In genomic region chr16:54812229-54812628, GRCh38 we compare ENCODE assay signal across 16 cellular contexts.
DNase-seq lines count a peak whose midpoint lies in the region; ATAC-seq, FAIRE-seq and TF ChIP-seq lines count a peak whose summit lies in the region.
"Had no signal": no experiment of that assay in that cellular context is flagged by ENCODE, and none has a peak within 500 bp of the region (broad histone marks: within the 10 kb centered on the region; RNA-seq: fewer than 3 reads in every experiment).

No MANE protein-coding gene starts in this region.

- no peak overlapping the region for H3K4me3 Mint-ChIP-seq in HFFc6
- H3K4me3 Mint-ChIP-seq: activated CD8-positive, alpha-beta memory T cell treated with anti-CD3 and anti-CD28 coated beads, Interleukin-2, amount 10 ng/mL, durations not matched to agents 7 days and 5 days; activated naive CD8-positive, alpha-beta T cell treated with anti-CD3 and anti-CD28 coated beads for 36 hours; nephron progenitor cell had no signal

- H3K9me3 Mint-ChIP-seq in HFFc6, result no peaks in the 10 kb centered on the region
- H3K9me3 Mint-ChIP-seq: activated naive CD8-positive, alpha-beta T cell treated with anti-CD3 and anti-CD28 coated beads for 36 hours; nephron progenitor cell had no signal

- no peaks in the 10 kb centered on the region for H3K9me3 ChIP-seq in HepG2 (ENCODE audit: low read length)
- H3K9me3 ChIP-seq: gastrocnemius medialis had no signal

- H3K4me1 Mint-ChIP-seq in HFFc6 (ENCODE audit: low read depth), result no peaks in the 10 kb centered on the region
- H3K4me1 Mint-ChIP-seq: activated CD8-positive, alpha-beta memory T cell treated with anti-CD3 and anti-CD28 coated beads, Interleukin-2, amount 10 ng/mL, durations not matched to agents 7 days and 5 days; activated naive CD8-positive, alpha-beta T cell treated with anti-CD3 and anti-CD28 coated beads for 36 hours had no signal

- intact Hi-C loops in HepG2 (cut with micrococcal nuclease; ENCODE audit: unreplicated experiment), result loop anchor here (10.0 kb wide), 1 partner anchor 867 kb away; no protein-coding TSS in a partner anchor

- no peak for TF ChIP-seq EP300 in HepG2 (IDR thresholded peaks at IDR 0.05; ENCODE audit: low read depth in 2 of 2, low read length in 2 of 2)
- no peak for TF ChIP-seq EP300 in HepG2 (CRISPR knock-in tag; IDR thresholded peaks at IDR 0.05; ENCODE audit: borderline replicate concordance)

- H3K27me3 Mint-ChIP-seq in HFFc6 (ENCODE audit: insufficient read depth), result peaks cover 6% of the 10 kb centered on the region
- H3K27me3 Mint-ChIP-seq: activated CD8-positive, alpha-beta memory T cell treated with anti-CD3 and anti-CD28 coated beads, Interleukin-2, amount 10 ng/mL, durations not matched to agents 7 days and 5 days had no signal

- no TSS peak for BruUV-seq in HepG2 (replicated peaks; lab: Mats Ljungman, UMichigan)

- H3K9ac ChIP-seq in HepG2 (ENCODE audit: insufficient read depth, low read depth, low read length), result no peak overlapping the region

- POLR2A ChIA-PET in BJ (lab: Charles Lee), result no interaction called here
- POLR2A ChIA-PET in HepG2 (lab: Yijun Ruan, JAX), result no interaction called here

- H4K20me1 ChIP-seq in HepG2 (ENCODE audit: insufficient read depth, low read length), result no peaks in the 10 kb centered on the region

- no peak overlapping the region for H3K27ac Mint-ChIP-seq in HFFc6
- H3K27ac Mint-ChIP-seq: activated CD8-positive, alpha-beta memory T cell treated with anti-CD3 and anti-CD28 coated beads, Interleukin-2, amount 10 ng/mL, durations not matched to agents 7 days and 5 days; activated naive CD8-positive, alpha-beta T cell treated with anti-CD3 and anti-CD28 coated beads for 36 hours; nephron progenitor cell had no signal

- TF ChIP-seq RAD21 in HepG2 (CRISPR knock-in tag; IDR thresholded peaks at IDR 0.05), result no peak

- H3K79me2 ChIP-seq in HepG2 (ENCODE audit: insufficient read depth, low read length), result no peaks in the 10 kb centered on the region

- peak; percentile 75 for FAIRE-seq in HepG2 (lab: Jason Lieb, UNC)
- FAIRE-seq: GM12878 had no signal

- H3K4me1 ChIP-seq in HepG2 (ENCODE audit: insufficient read depth, low read length), result no peaks in the 10 kb centered on the region
- H3K4me1 ChIP-seq: gastrocnemius medialis had no signal

- WGBS in HepG2 (ENCODE audit: low lambda C conversion rate), result 10% methylated on average over 3 of the region's 3 CpGs

- peaks cover 2% of the 10 kb centered on the region for H3K27me3 ChIP-seq in BJ (ENCODE audit: control insufficient read depth, insufficient read depth, low read length)
- H3K27me3 ChIP-seq in HepG2 (ENCODE audit: control insufficient read depth in 1 of 2, insufficient read depth in 2 of 2, low read length in 2 of 2), result no peaks in the 10 kb centered on the region; a peak in 1 of 5 replicates
- H3K27me3 ChIP-seq: gastrocnemius medialis had no signal

- H3K27ac ChIP-seq in HepG2 (ENCODE audit: extremely low read length, insufficient read depth, low read length), result no peak overlapping the region
- H3K27ac ChIP-seq: coronary artery, gastrocnemius medialis had no signal

- CTCF ChIA-PET in BJ (lab: Yijun Ruan, JAX) (interaction anchor here (1.7 kb wide), 1 partner anchor 10 kb away, joined by 4 read pairs; no protein-coding TSS in a partner anchor), HepG2 (lab: Yijun Ruan, JAX; ENCODE audit: low intra/inter-chr PET ratio, low total read pairs) (interaction anchor here (1.1 kb wide), 1 partner anchor 866 kb away, joined by 3 read pairs; no protein-coding TSS in a partner anchor)

- H3K4me2 ChIP-seq in HepG2 (ENCODE audit: low read depth, low read length), result no peak overlapping the region

- in situ Hi-C loops in astrocyte of the cerebellum (cut with HindIII; ENCODE audit: low sequenced_read_pairs), result no loop called here
- in situ Hi-C loops in HepG2 (cut with HindIII; ENCODE audit: extremely low pct_ligation_motif_present, low pct_unique_long_range_greater_than_20kb), result no loop called here

- DNase-seq in BJ (ENCODE audit: low read depth) (no peak), HFFc6 (no peak), astrocyte of the cerebellum (ENCODE audit: low read depth) (peak; percentile 4), HepG2 (ENCODE audit: low spot score) (peak; percentile 19), KG1 (lab: John Stamatoyannopoulos, UW) (no peak), erythroblast (lab: John Stamatoyannopoulos, UW) (no peak), NCI-H510A (lab: John Stamatoyannopoulos, UW) (no peak)
- DNase-seq in NK-92 treated with Interleukin-12 subunit alpha and Interleukin-12 subunit beta, amount 100 ng/mL, for 24 hours (lab: John Stamatoyannopoulos, UW), result no peak
- DNase-seq: activated CD8-positive, alpha-beta memory T cell treated with anti-CD3 and anti-CD28 coated beads, Interleukin-2, amount 10 ng/mL, durations not matched to agents 7 days and 5 days; activated naive CD8-positive, alpha-beta T cell treated with anti-CD3 and anti-CD28 coated beads for 36 hours; gastrocnemius medialis; NCI-H1105 treated with DMSO at 0.1 percent for 48 hours; NCI-H526; nephron progenitor cell had no signal

- TF ChIP-seq POLR2A in HepG2 (IDR thresholded peaks at IDR 0.05; ENCODE audit: insufficient read depth in 1 of 2, low read depth in 2 of 2, low read length in 2 of 2) (no peak), erythroblast (IDR thresholded peaks at IDR 0.05; ENCODE audit: low read length) (no peak)

- H3K4me3 ChIP-seq in BJ (ENCODE audit: low read depth, low read length) (no peak overlapping the region), astrocyte of the cerebellum (ENCODE audit: low read depth, low read length) (no peak overlapping the region), HepG2 (replicated peaks in 1 of 3; ENCODE audit: insufficient read depth in 1 of 3, low read depth in 2 of 3, low read length in 3 of 3) (no peak overlapping the region)
- H3K4me3 ChIP-seq: coronary artery, gastrocnemius medialis, GM12878 had no signal

- H3K36me3 Mint-ChIP-seq in HFFc6 (ENCODE audit: low read depth), result no peaks in the 10 kb centered on the region
- H3K36me3 Mint-ChIP-seq: activated CD8-positive, alpha-beta memory T cell treated with anti-CD3 and anti-CD28 coated beads, Interleukin-2, amount 10 ng/mL, durations not matched to agents 7 days and 5 days; activated naive CD8-positive, alpha-beta T cell treated with anti-CD3 and anti-CD28 coated beads for 36 hours had no signal

- TF ChIP-seq CTCF in BJ (IDR thresholded peaks at IDR 0.05; ENCODE audit: insufficient read depth, low read depth, low read length) (peak; percentile 28), HFFc6 (IDR thresholded peaks at IDR 0.05) (peak; percentile 15; the same call in 1 of the 2 replicates), astrocyte of the cerebellum (IDR thresholded peaks at IDR 0.05; ENCODE audit: low read depth, low read length, missing control alignments) (peak; percentile 33), HepG2 (CRISPR knock-in tag; IDR thresholded peaks at IDR 0.05) (peak; percentile 49)

- peak; percentile 52; the same call in 1 of the 3 replicates for ATAC-seq in HepG2
- ATAC-seq: activated CD8-positive, alpha-beta memory T cell treated with anti-CD3 and anti-CD28 coated beads, Interleukin-2, amount 10 ng/mL, durations not matched to agents 7 days and 5 days; gastrocnemius medialis; GM12878 had no signal

- H2AFZ ChIP-seq in HepG2 (ENCODE audit: low read length), result no peak overlapping the region

- H3K36me3 ChIP-seq in BJ (ENCODE audit: control insufficient read depth, insufficient read depth, low read length), result no peaks in the 10 kb centered on the region
- no peaks in the 10 kb centered on the region for H3K36me3 ChIP-seq in HepG2 (replicated peaks in 1 of 2; ENCODE audit: control insufficient read depth in 1 of 2, insufficient read depth in 2 of 2, low read length in 2 of 2)
- H3K36me3 ChIP-seq: gastrocnemius medialis had no signal

TF ChIP-seq in HepG2, 621 proteins besides CTCF, POLR2A, EP300 and RAD21:
- TF ChIP-seq YEATS2 (CRISPR knock-in tag; IDR thresholded peaks at IDR 0.05; ENCODE audit: borderline replicate concordance), result no peak
- TF ChIP-seq RCOR2 (CRISPR knock-in tag; IDR thresholded peaks at IDR 0.05), result no peak
- peak; percentile 15; the same call in 1 of the 2 replicates for TF ChIP-seq SMC3 (IDR thresholded peaks at IDR 0.05; ENCODE audit: low read length)
- peak; percentile 48 for TF ChIP-seq STAG1 (CRISPR knock-in tag; IDR thresholded peaks at IDR 0.05)

Comparison
In these comparisons a context has a peak if more than half of its experiments do, and no peak if none do; other contexts are left out.
1. DNase-seq: peak in astrocyte of the cerebellum (single experiment) and HepG2 (single experiment); none in BJ (single experiment), HFFc6 (single experiment), NK-92 treated with Interleukin-12 subunit alpha and Interleukin-12 subunit beta, amount 100 ng/mL, for 24 hours (single experiment), KG1 (single experiment), erythroblast (0 of 2) and NCI-H510A (single experiment).
2. Peak in every context shown above with its lines, with median percentiles within 50 percentile points of each other: CTCF ChIP-seq.